Comparison of ENCODE assay signal across 20 cellular contexts in the genomic region with DNA sequence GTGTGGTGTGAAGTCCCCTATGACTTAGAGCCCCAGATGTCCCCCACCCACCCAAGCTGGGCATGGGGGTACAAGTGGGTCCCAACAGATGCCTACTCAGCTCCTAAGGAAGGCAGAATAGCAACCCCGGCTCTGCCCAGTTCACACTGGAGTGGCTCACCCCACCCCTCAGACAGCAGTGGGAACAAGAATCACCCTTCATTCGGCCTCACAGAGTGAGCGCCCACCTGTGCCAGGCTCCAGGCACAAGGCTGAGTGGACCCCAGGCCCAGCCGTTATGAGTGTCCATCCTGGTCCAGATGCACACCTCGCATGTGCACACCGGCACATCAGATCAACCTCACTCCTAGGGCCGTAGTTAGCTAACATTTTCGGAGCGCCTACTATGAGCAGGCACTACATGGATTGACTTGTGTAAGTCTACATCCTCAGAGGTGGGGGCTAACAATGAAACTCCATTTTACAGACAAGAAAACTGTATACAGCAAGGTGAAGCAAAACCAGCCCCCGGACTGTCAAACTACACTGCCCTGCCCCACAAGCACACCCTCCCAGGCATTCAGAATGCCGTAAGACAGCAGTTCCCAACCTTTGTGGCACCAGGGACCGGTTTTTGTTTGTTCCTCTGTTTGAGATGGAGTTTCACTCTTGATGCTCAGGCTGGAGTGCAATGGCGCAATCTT. TPM values are rescaled to one million over a fixed set of nuclear protein-coding genes. Genes with fewer than 3 reads are reported as not detected.
A peak's percentile ranks its signal among the peaks of the same experiment; 100 is the strongest.
DNase-seq lines count a peak whose midpoint lies in the region; ATAC-seq, FAIRE-seq and TF ChIP-seq lines count a peak whose summit lies in the region.
"Had no signal": no experiment of that assay in that cellular context is flagged by ENCODE, and none has a peak within 500 bp of the region (broad histone marks: within the 10 kb centered on the region; RNA-seq: fewer than 3 reads in every experiment).

No MANE protein-coding gene starts in this region.

- H3K4me3 ChIP-seq in BLaER1 treated with 17β-estradiol and CSF1 and Interleukin-3, amounts not matched to agents 10 nM and 100 nM, result no peak overlapping the region
- H3K4me3 ChIP-seq in kidney (ENCODE audit: low read length in 2 of 2), result no peak overlapping the region
- H3K4me3 ChIP-seq: dorsolateral prefrontal cortex, esophagus muscularis mucosa, neural progenitor cell had no signal

- no peaks in the 10 kb centered on the region for H3K27me3 Mint-ChIP-seq in activated CD4-positive, alpha-beta T cell treated with anti-CD3 and anti-CD28 coated beads, Interleukin-2, amount 10 ng/mL, durations not matched to agents 24 days and 14 days
- H3K27me3 Mint-ChIP-seq in T-cell, result no peaks in the 10 kb centered on the region

- FAIRE-seq in kidney (lab: Jason Lieb, UNC), result no peak
- FAIRE-seq: G401.6 had no signal

- no peak overlapping the region for H3K27ac ChIP-seq in BLaER1 treated with 17β-estradiol and CSF1 and Interleukin-3, amounts not matched to agents 10 nM and 100 nM
- no peak overlapping the region for H3K27ac ChIP-seq in kidney (ENCODE audit: low read depth in 2 of 2, low read length in 2 of 2)
- H3K27ac ChIP-seq: brain microvascular endothelial cell, dorsolateral prefrontal cortex, esophagus muscularis mucosa, neural progenitor cell had no signal

- POLR2A ChIA-PET in T-cell (lab: Charles Lee), result interaction anchor here in 1 of 2 donors (0.6 to 0.8 kb wide), 3 partner anchors 16 to 776 kb away, joined by 3 read pairs; no protein-coding TSS in a partner anchor

- H3K4me1 Mint-ChIP-seq in activated CD4-positive, alpha-beta T cell treated with anti-CD3 and anti-CD28 coated beads, Interleukin-2, amount 10 ng/mL, durations not matched to agents 24 days and 14 days, result peaks cover 28% of the 10 kb centered on the region
- H3K4me1 Mint-ChIP-seq in T-cell, result peaks cover 48 to 49% (median 48%) of the 10 kb centered on the region in 3 donors
- H3K4me1 Mint-ChIP-seq: neural progenitor cell had no signal

- H3K4me2 ChIP-seq in BLaER1 treated with 17β-estradiol and CSF1 and Interleukin-3, amounts not matched to agents 10 nM and 100 nM, result peak overlapping the region in 9 of 11 experiments; percentile 9 to 99 (median 93); a peak in 16 of 22 replicates
- H3K4me2 ChIP-seq: neural progenitor cell had no signal

- H3K9me3 Mint-ChIP-seq in activated CD4-positive, alpha-beta T cell treated with anti-CD3 and anti-CD28 coated beads, Interleukin-2, amount 10 ng/mL, durations not matched to agents 24 days and 14 days, result no peaks in the 10 kb centered on the region
- H3K9me3 Mint-ChIP-seq in T-cell, result no peaks in the 10 kb centered on the region
- H3K9me3 Mint-ChIP-seq: neural progenitor cell, type B pancreatic cell, WTC11 had no signal

- CTCF ChIA-PET in T-cell (lab: Charles Lee), result interaction anchor here (0.6 to 5.6 kb wide), 7 partner anchors 21 to 693 kb away, joined by 3 to 128 read pairs (median 9); no protein-coding TSS in a partner anchor

- peak overlapping the region; percentile 37 for H3K27ac Mint-ChIP-seq in activated CD4-positive, alpha-beta T cell treated with anti-CD3 and anti-CD28 coated beads, Interleukin-2, amount 10 ng/mL, durations not matched to agents 24 days and 14 days
- H3K27ac Mint-ChIP-seq in T-cell, result peak overlapping the region; percentile 85
- H3K27ac Mint-ChIP-seq: neural progenitor cell, type B pancreatic cell, WTC11 had no signal

- H4K20me1 ChIP-seq in BLaER1 treated with 17β-estradiol and CSF1 and Interleukin-3, amounts not matched to agents 10 nM and 100 nM, result peaks cover 16 to 43% (median 31%) of the 10 kb centered on the region in 11 experiments; a peak in 21 of 22 replicates

- H3K27me3 ChIP-seq in BLaER1 treated with 17β-estradiol and CSF1 and Interleukin-3, amounts not matched to agents 10 nM and 100 nM, result no peaks in the 10 kb centered on the region
- H3K27me3 ChIP-seq: dorsolateral prefrontal cortex had no signal

- DNase-seq in activated CD4-positive, alpha-beta T cell treated with anti-CD3 and anti-CD28 coated beads, Interleukin-2, amount 10 ng/mL, durations not matched to agents 24 days and 14 days, result no peak
- DNase-seq in activated CD4-positive, alpha-beta T cell treated with anti-CD3 and anti-CD28 coated beads, Interleukin-2, amount 50 U/mL, for 1 hour, result no peak
- DNase-seq in T-cell, result no peak
- peak; percentile 55 for DNase-seq in kidney
- DNase-seq in AG20443 (ENCODE audit: low spot score), result no peak
- DNase-seq in EL, result no peak
- no peak for DNase-seq in T-helper 9 cell
- DNase-seq: activated gamma-delta T cell treated with Interleukin-2 at 50 U/mL for 16 hours, brain microvascular endothelial cell, dorsolateral prefrontal cortex, mesenchymal stem cell, NCI-H1092 treated with DMSO at 0.1 percent for 48 hours, NCI-H82 had no signal

- no peak for ATAC-seq in T-cell (replicated peaks in 1 of 4)
- ATAC-seq: WTC11 had no signal

- no peaks in the 10 kb centered on the region for H3K9me3 ChIP-seq in BLaER1 treated with 17β-estradiol and CSF1 and Interleukin-3, amounts not matched to agents 10 nM and 100 nM (replicated peaks in 1 of 11)
- no peaks in the 10 kb centered on the region for H3K9me3 ChIP-seq in kidney (ENCODE audit: control insufficient read depth in 1 of 2, low read length in 2 of 2)
- H3K9me3 ChIP-seq: esophagus muscularis mucosa had no signal

- H3K36me3 Mint-ChIP-seq in activated CD4-positive, alpha-beta T cell treated with anti-CD3 and anti-CD28 coated beads, Interleukin-2, amount 10 ng/mL, durations not matched to agents 24 days and 14 days (ENCODE audit: low read depth), result peaks cover 38% of the 10 kb centered on the region
- peaks cover 13% of the 10 kb centered on the region for H3K36me3 Mint-ChIP-seq in T-cell
- H3K36me3 Mint-ChIP-seq: neural progenitor cell, type B pancreatic cell, WTC11 had no signal

- H3K4me3 Mint-ChIP-seq in activated CD4-positive, alpha-beta T cell treated with anti-CD3 and anti-CD28 coated beads, Interleukin-2, amount 10 ng/mL, durations not matched to agents 24 days and 14 days, result peak overlapping the region; percentile 98
- H3K4me3 Mint-ChIP-seq in T-cell, result peak overlapping the region in 1 of 3 donors; percentile 97
- H3K4me3 Mint-ChIP-seq: neural progenitor cell, WTC11 had no signal

- intact Hi-C loops in activated CD4-positive, alpha-beta T cell treated with anti-CD3 and anti-CD28 coated beads, Interleukin-2, amount 10 ng/mL, durations not matched to agents 24 days and 14 days (cut with micrococcal nuclease), result no loop called here
- intact Hi-C loops in kidney (cut with DNase I), result no loop called here

- no peak for TF ChIP-seq CTCF in kidney (IDR thresholded peaks at IDR 0.05; ENCODE audit: borderline replicate concordance, extremely low read depth, insufficient read depth)

- H3K36me3 ChIP-seq in BLaER1 treated with 17β-estradiol and CSF1 and Interleukin-3, amounts not matched to agents 10 nM and 100 nM, result peaks cover 12 to 27% (median 24%) of the 10 kb centered on the region in 11 experiments; a peak in 20 of 22 replicates
- no peaks in the 10 kb centered on the region for H3K36me3 ChIP-seq in kidney (ENCODE audit: control insufficient read depth in 1 of 2, insufficient read depth in 2 of 2, low read length in 2 of 2)
- H3K36me3 ChIP-seq: brain microvascular endothelial cell, esophagus muscularis mucosa, neural progenitor cell had no signal

- peak overlapping the region in 1 of 11 experiments; percentile 44; a peak in 1 of 22 replicates for H3K9ac ChIP-seq in BLaER1 treated with 17β-estradiol and CSF1 and Interleukin-3, amounts not matched to agents 10 nM and 100 nM
- H3K9ac ChIP-seq in kidney (ENCODE audit: low read length in 2 of 2), result no peak overlapping the region
- H3K9ac ChIP-seq: neural progenitor cell had no signal

- peaks cover 31 to 62% (median 49%) of the 10 kb centered on the region in 10 experiments for H3K4me1 ChIP-seq in BLaER1 treated with 17β-estradiol and CSF1 and Interleukin-3, amounts not matched to agents 10 nM and 100 nM
- peaks cover 1 to 4% of the 10 kb centered on the region in 2 donors for H3K4me1 ChIP-seq in kidney (ENCODE audit: control insufficient read depth in 1 of 2, insufficient read depth in 1 of 2, low read depth in 1 of 2, low read length in 2 of 2)

RNA-seq across cellular contexts. Expression of a gene that starts 2.8 kb away (rescaled TPM):
- 2.4 and 3.4 TPM in 2 replicates for total RNA-seq in activated CD4-positive, alpha-beta T cell treated with anti-CD3 and anti-CD28 coated beads, Interleukin-2, amount 10 ng/mL, durations not matched to agents 24 days and 14 days
- total RNA-seq in T-cell (10 to 100 TPM in 1 of 5 donors, 1 to 10 TPM in 4; 1.2 to 10.4 (median 1.4) TPM), kidney (not detected)
- not detected for polyA plus RNA-seq in kidney (ENCODE audit: insufficient read depth, low read depth, low replicate concordance)
- total RNA-seq: esophagus muscularis mucosa, renal cortical epithelial cell had no signal

RNA-seq across cellular contexts. Expression of a gene that starts 4.2 kb away (rescaled TPM):
- total RNA-seq in activated CD4-positive, alpha-beta T cell treated with anti-CD3 and anti-CD28 coated beads, Interleukin-2, amount 10 ng/mL, durations not matched to agents 24 days and 14 days, result 436 and 445 TPM in 2 replicates
- 100 to 1,000 TPM in 2 of 5 donors, 10 to 100 TPM in 3; 37.2 to 437 (median 54.0) TPM for total RNA-seq in T-cell
- total RNA-seq in kidney, result 11.8 TPM
- polyA plus RNA-seq in kidney (ENCODE audit: insufficient read depth, low read depth, low replicate concordance), result 5.6 TPM

RNA-seq across cellular contexts. Expression of a gene that starts 24.7 kb away (rescaled TPM):
- 0.21 TPM in 2 replicates for total RNA-seq in activated CD4-positive, alpha-beta T cell treated with anti-CD3 and anti-CD28 coated beads, Interleukin-2, amount 10 ng/mL, durations not matched to agents 24 days and 14 days
- total RNA-seq in T-cell, result under 1 TPM; 0.13 to 0.77 (median 0.18) TPM
- total RNA-seq in kidney, result 1.4 TPM
- polyA plus RNA-seq in kidney (ENCODE audit: insufficient read depth, low read depth, low replicate concordance), result 4.8 TPM
- total RNA-seq: renal cortical epithelial cell had no signal
